In genomic region chr17:49763735-49764558, GRCh38 we compare ENCODE assay signal across 1 cellular context.
A peak's percentile ranks its signal among the peaks of the same experiment; 100 is the strongest.
TF ChIP-seq lines count a peak whose summit lies in the region.

Gene FAM117A, minus strand, starts transcription at chr17:49764131. Its CDS starts 44 bp downstream, at chr17:49764087.

TF ChIP-seq in GM12878, 131 proteins besides CTCF, POLR2A, EP300 and RAD21 (continued from another document and continues in another):
- TF ChIP-seq NKRF (conservative IDR thresholded peaks at IDR 0.05) (no peak), RFX5 (IDR thresholded peaks at IDR 0.05; ENCODE audit: low read depth, low read length) (peak; percentile 83), ATF3 (IDR thresholded peaks at IDR 0.05; ENCODE audit: borderline replicate concordance, extremely low read depth, low read depth, low read length) (peak; percentile 54; the same call in 1 of the 2 replicates), CBFB (IDR thresholded peaks at IDR 0.05; ENCODE audit: low read depth) (no peak), STAT3 (IDR thresholded peaks at IDR 0.05; ENCODE audit: low read depth, low read length) (no peak), MEF2A (IDR thresholded peaks at IDR 0.05; ENCODE audit: insufficient read depth, low read depth, low read length) (0 out of 2 replicates have a peak, but pooled peaks have one; percentile 9), POLR2AphosphoS5 (IDR thresholded peaks at IDR 0.05; ENCODE audit: low read length) (peak; percentile 82), SMAD1 (IDR thresholded peaks at IDR 0.05; ENCODE audit: low read depth, partially characterized antibody) (no peak), CREM (IDR thresholded peaks at IDR 0.05; ENCODE audit: low read depth) (peak; percentile 70; the same call in 1 of the 2 replicates), SRF (IDR thresholded peaks at IDR 0.05; ENCODE audit: low read depth in 2 of 2, low read length in 2 of 2) (no peak), HDGF (IDR thresholded peaks at IDR 0.05) (peak; percentile 81), ZBTB40 (IDR thresholded peaks at IDR 0.05; ENCODE audit: borderline replicate concordance) (no peak; the same call in 1 of the 2 replicates), ESRRA (IDR thresholded peaks at IDR 0.05; ENCODE audit: low read length) (no peak), MYC (IDR thresholded peaks at IDR 0.05; ENCODE audit: insufficient read depth, insufficient read length, insufficient replicate concordance, low read length, severe bottlenecking) (no peak), TAF1 (IDR thresholded peaks at IDR 0.05; ENCODE audit: borderline replicate concordance, low read depth, low read length) (peak; percentile 92), ZNF384 (IDR thresholded peaks at IDR 0.05; ENCODE audit: borderline replicate concordance, low read depth, low read length) (no peak), ZBTB11 (CRISPR knock-in tag; IDR thresholded peaks at IDR 0.05) (peak; percentile 57; the same call in 1 of the 2 replicates), SREBF2 (IDR thresholded peaks at IDR 0.05; ENCODE audit: low read length) (0 out of 2 replicates have a peak, but pooled peaks have one; percentile 26), REST (IDR thresholded peaks at IDR 0.05; ENCODE audit: low read depth, low read length) (no peak), SMAD5 (IDR thresholded peaks at IDR 0.05; ENCODE audit: low read depth) (peak; percentile 86; the same call in 1 of the 2 replicates), PBX3 (IDR thresholded peaks at IDR 0.05; ENCODE audit: insufficient replicate concordance, low read depth, low read length) (peak; percentile 93), MTA3 (IDR thresholded peaks at IDR 0.05; ENCODE audit: borderline replicate concordance, low read length) (no peak), IRF5 (IDR thresholded peaks at IDR 0.05; ENCODE audit: borderline replicate concordance) (no peak), MEF2B (IDR thresholded peaks at IDR 0.05; ENCODE audit: partially characterized antibody, poor library complexity, severe bottlenecking) (no peak), ZSCAN29 (IDR thresholded peaks at IDR 0.05) (no peak), RBBP5 (conservative IDR thresholded peaks at IDR 0.05) (no peak), FOS (IDR thresholded peaks at IDR 0.05; ENCODE audit: borderline replicate concordance, extremely low read depth, insufficient read length) (peak; percentile 90), SIN3A (IDR thresholded peaks at IDR 0.05; ENCODE audit: low read depth, low read length) (peak; percentile 37; the same call in 1 of the 2 replicates), NFXL1 (IDR thresholded peaks at IDR 0.05; ENCODE audit: borderline replicate concordance) (no peak), ZZZ3 (IDR thresholded peaks at IDR 0.05; ENCODE audit: control insufficient read depth, insufficient read length, low read depth) (no peak), ATF2 (IDR thresholded peaks at IDR 0.05; ENCODE audit: low read length) (no peak), RELA (IDR thresholded peaks at IDR 0.05; ENCODE audit: borderline replicate concordance, partially characterized antibody) (no peak), NBN (IDR thresholded peaks at IDR 0.05) (no peak; the same call in 1 of the 2 replicates), ETV6 (conservative IDR thresholded peaks at IDR 0.05 in 1 of 2, IDR thresholded peaks at IDR 0.05 in 1 of 2; ENCODE audit: borderline replicate concordance in 1 of 2, low read depth in 1 of 2) (no peak), FOXM1 (IDR thresholded peaks at IDR 0.05; ENCODE audit: low read depth, low read length) (no peak), PRDM15 (CRISPR knock-in tag; IDR thresholded peaks at IDR 0.05) (peak; percentile 94)
